8 cellular contexts compared by ENCODE assay signal in the genomic region with DNA sequence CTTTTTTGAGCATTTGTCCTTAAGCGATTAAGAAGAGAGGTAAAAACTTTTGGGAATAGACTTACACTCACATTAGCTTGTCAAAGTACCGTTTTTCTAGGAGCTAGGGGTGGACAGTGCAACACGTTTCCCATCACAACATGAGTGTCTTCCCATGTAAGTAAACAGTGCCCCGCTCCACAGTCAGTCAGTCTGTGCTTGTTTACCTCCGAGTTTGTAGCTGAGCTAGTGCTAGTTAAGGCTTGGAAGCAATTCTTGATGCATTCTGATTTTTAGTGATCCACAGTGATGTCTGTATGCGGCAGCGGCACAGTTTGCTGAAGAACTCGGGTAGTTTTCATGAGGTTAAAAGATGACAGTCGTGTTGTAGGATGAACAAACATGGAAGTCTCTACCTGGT. TPM values are rescaled to one million over a fixed set of nuclear protein-coding genes. Genes with fewer than 3 reads are reported as not detected.
DNase-seq lines count a peak whose midpoint lies in the region; ATAC-seq, FAIRE-seq and TF ChIP-seq lines count a peak whose summit lies in the region.

No MANE protein-coding gene starts in this region.

- ATAC-seq in GM21723 (IDR thresholded peaks at IDR 0.05; ENCODE audit: unreplicated experiment), result no peak

- no peak for TF ChIP-seq EP300 in stomach (IDR thresholded peaks at IDR 0.05)

- H3K4me3 Mint-ChIP-seq in activated naive CD8-positive, alpha-beta T cell treated with anti-CD3 and anti-CD28 coated beads for 36 hours, result peak overlapping the region; percentile 98
- peak overlapping the region; percentile 97 to 98 (median 97) for H3K4me3 Mint-ChIP-seq in immature natural killer cell

- H3K27ac ChIP-seq in BLaER1, result peak overlapping the region; percentile 95
- peak overlapping the region; percentile 91 to 99 (median 94) for H3K27ac ChIP-seq in stomach

- FAIRE-seq in urothelium cell line (lab: Jason Lieb, UNC), result no peak

- 5 to 8% (median 7%) methylated on average over 9 of the region's 9 CpGs for WGBS in stomach, 5 donors

- peak overlapping the region; percentile 73 for H3K4me3 ChIP-seq in BLaER1
- H3K4me3 ChIP-seq in stomach, result peak overlapping the region; percentile 56 to 80 (median 64)

- no peaks in the 10 kb centered on the region for H3K27me3 ChIP-seq in BLaER1
- H3K27me3 ChIP-seq in stomach, result no peaks in the 10 kb centered on the region

- H3K9me3 ChIP-seq in BLaER1 (no peaks in the 10 kb centered on the region), stomach (no peaks in the 10 kb centered on the region)

- H3K27ac Mint-ChIP-seq in activated naive CD8-positive, alpha-beta T cell treated with anti-CD3 and anti-CD28 coated beads for 36 hours, result peak overlapping the region; percentile 93
- peak overlapping the region; percentile 94 to 98 (median 96) for H3K27ac Mint-ChIP-seq in immature natural killer cell

- peaks cover 34% of the 10 kb centered on the region for H3K4me1 Mint-ChIP-seq in activated naive CD8-positive, alpha-beta T cell treated with anti-CD3 and anti-CD28 coated beads for 36 hours
- H3K4me1 Mint-ChIP-seq in immature natural killer cell, result peaks cover 32 to 36% of the 10 kb centered on the region in 2 donors

- no peak for TF ChIP-seq CTCF in stomach (IDR thresholded peaks at IDR 0.05)

- peaks cover 4% of the 10 kb centered on the region for H3K36me3 Mint-ChIP-seq in activated naive CD8-positive, alpha-beta T cell treated with anti-CD3 and anti-CD28 coated beads for 36 hours
- H3K36me3 Mint-ChIP-seq in immature natural killer cell, result no peaks in the 10 kb centered on the region

- DNase-seq in HT-29 (ENCODE audit: low spot score) (peak; percentile 12), immature natural killer cell (peak in 1 of 3 donors; percentile 2), stomach (no peak), D341Med (ENCODE audit: low spot score) (no peak), urothelium cell line (ENCODE audit: low spot score) (no peak)
- no peak for DNase-seq in activated naive CD8-positive, alpha-beta T cell treated with anti-CD3 and anti-CD28 coated beads for 36 hours

- H3K4me2 ChIP-seq in BLaER1, result peak overlapping the region; percentile 92

- no peaks in the 10 kb centered on the region for H3K9me3 Mint-ChIP-seq in activated naive CD8-positive, alpha-beta T cell treated with anti-CD3 and anti-CD28 coated beads for 36 hours
- no peaks in the 10 kb centered on the region for H3K9me3 Mint-ChIP-seq in immature natural killer cell

- peaks cover 4% of the 10 kb centered on the region; the same call in 1 of the 2 replicates for H3K36me3 ChIP-seq in BLaER1
- no peaks in the 10 kb centered on the region for H3K36me3 ChIP-seq in stomach

- TF ChIP-seq POLR2A in stomach (IDR thresholded peaks at IDR 0.05), result no peak

- peak overlapping the region; percentile 97 for H3K9ac ChIP-seq in BLaER1

- H3K4me1 ChIP-seq in BLaER1 (peaks cover 34% of the 10 kb centered on the region), stomach (peaks cover 12 to 58% (median 35%) of the 10 kb centered on the region in 4 donors)

- no peaks in the 10 kb centered on the region for H3K27me3 Mint-ChIP-seq in activated naive CD8-positive, alpha-beta T cell treated with anti-CD3 and anti-CD28 coated beads for 36 hours
- H3K27me3 Mint-ChIP-seq in immature natural killer cell (ENCODE audit: low read depth in 3 of 3), result peaks cover 12 to 19% (median 17%) of the 10 kb centered on the region in 3 donors

- intact Hi-C loops in stomach (cut with DNase I; ENCODE audit: low total_unique reads), result no loop called here

- peaks cover 53% of the 10 kb centered on the region for H4K20me1 ChIP-seq in BLaER1

RNA-seq across cellular contexts. Expression of gene ZDHHC17, which starts 0.9 kb away (rescaled TPM):
- total RNA-seq in HT-29 (2014; rRNA removed; shearing (Covaris generic)), result 12.2 and 14.2 TPM in 2 replicates
- total RNA-seq in activated naive CD8-positive, alpha-beta T cell treated with anti-CD3 and anti-CD28 coated beads for 36 hours, result 10 to 100 TPM; 17.2 to 19.2 TPM
- polyA plus RNA-seq in immature natural killer cell (10 to 100 TPM in 2 of 3 donors, 1 to 10 TPM in 1; 9.2 to 15.8 (median 11.0) TPM), stomach (1 to 10 TPM; 2.3 to 7.1 (median 4.3) TPM)
- total RNA-seq in stomach, result 100 to 1,000 TPM in 1 of 5 donors, 10 to 100 TPM in 3, 1 to 10 TPM in 1; 8.9 to 134 (median 55.5) TPM
